In genomic region chr1:201190624-201191051, GRCh38 we compare ENCODE assay signal across 11 cellular contexts. TPM values are rescaled to one million over a fixed set of nuclear protein-coding genes. Genes with fewer than 3 reads are reported as not detected.
DNase-seq lines count a peak whose midpoint lies in the region; TF ChIP-seq lines count a peak whose summit lies in the region.
"Had no signal": no experiment of that assay in that cellular context is flagged by ENCODE, and none has a peak within 500 bp of the region (broad histone marks: within the 10 kb centered on the region; RNA-seq: fewer than 3 reads in every experiment).

Gene IGFN1 (plus strand): TSS chr1:201190824. CDS start chr1:201193294, 2,470 bp downstream.

- peak within 1 kb of the TSS; percentile 44 for H2AFZ ChIP-seq in osteoblast (ENCODE audit: low read length)
- H2AFZ ChIP-seq: parathyroid adenoma had no signal

- TF ChIP-seq POLR2A in NB4 (IDR thresholded peaks at IDR 0.05; ENCODE audit: extremely low read depth, insufficient read length): no peak
- no peak for TF ChIP-seq POLR2A in breast epithelium (IDR thresholded peaks at IDR 0.05)
- TF ChIP-seq POLR2A in Peyer's patch (IDR thresholded peaks at IDR 0.05): no peak

- intact Hi-C loops in breast epithelium (cut with DNase I; ENCODE audit: low total_unique reads): no loop called here

- no peak within 1 kb of the TSS for H3K4me3 ChIP-seq in NB4 (ENCODE audit: low read depth, low read length)
- no peak within 1 kb of the TSS for H3K4me3 ChIP-seq in breast epithelium
- H3K4me3 ChIP-seq in osteoblast (ENCODE audit: insufficient read depth, low read length): no peak within 1 kb of the TSS
- no peak within 1 kb of the TSS for H3K4me3 ChIP-seq in Peyer's patch

- H3K4me2 ChIP-seq in osteoblast (ENCODE audit: insufficient read depth, low read length): peak within 1 kb of the TSS; percentile 31

- H3K4me1 ChIP-seq in breast epithelium (no peaks in the 10 kb centered on the region), osteoblast (ENCODE audit: insufficient read depth, low read length) (peaks cover 19% of the 10 kb centered on the region), Peyer's patch (no peaks in the 10 kb centered on the region)
- H3K4me1 ChIP-seq: parathyroid adenoma had no signal

- H3K79me2 ChIP-seq in osteoblast (ENCODE audit: insufficient read depth, low read length): no peaks in the 10 kb centered on the region
- H3K79me2 ChIP-seq: parathyroid adenoma had no signal

- H4K20me1 ChIP-seq in osteoblast (ENCODE audit: insufficient read depth, low read length): no peaks in the 10 kb centered on the region

- H3K27ac ChIP-seq in breast epithelium (peak within 1 kb of the TSS; percentile 18 to 29), osteoblast (ENCODE audit: low read depth, low read length) (peak within 1 kb of the TSS; percentile 68), Peyer's patch (no peak within 1 kb of the TSS)
- H3K27ac ChIP-seq: parathyroid adenoma had no signal

- H3K27me3 ChIP-seq in breast epithelium (no peaks in the 10 kb centered on the region), osteoblast (ENCODE audit: insufficient read depth, low read length) (no peaks in the 10 kb centered on the region), Peyer's patch (no peaks in the 10 kb centered on the region)

- H3K9me3 ChIP-seq in breast epithelium (no peaks in the 10 kb centered on the region), osteoblast (ENCODE audit: low read depth, low read length) (no peaks in the 10 kb centered on the region), Peyer's patch (no peaks in the 10 kb centered on the region)

- TF ChIP-seq CTCF in NB4 (IDR thresholded peaks at IDR 0.05; ENCODE audit: low read depth, low read length) (no peak), breast epithelium (IDR thresholded peaks at IDR 0.05) (no peak), osteoblast (IDR thresholded peaks at IDR 0.05; ENCODE audit: extremely low read depth, low read depth, low read length) (no peak), Peyer's patch (IDR thresholded peaks at IDR 0.05) (no peak)

- DNase-seq in DMS153 (lab: John Stamatoyannopoulos, UW): peak; percentile 58
- DNase-seq in NB4 (ENCODE audit: low read depth): peak; percentile 11
- DNase-seq in breast epithelium (ENCODE audit: low spot score in 2 of 2): no peak
- no peak for DNase-seq in osteoblast (ENCODE audit: insufficient read length, low spot score, missing footprints)
- no peak for DNase-seq in NK-92 (lab: John Stamatoyannopoulos, UW; ENCODE audit: unreplicated experiment)
- no peak for DNase-seq in Peyer's patch
- DNase-seq in OCI-M1 (lab: John Stamatoyannopoulos, UW): no peak
- DNase-seq in NOMO-1 treated with DMSO at 0.1 percent for 48 hours (lab: John Stamatoyannopoulos, UW; ENCODE audit: unreplicated experiment): no peak
- DNase-seq: activated CD4-positive, alpha-beta memory T cell treated with anti-CD3 and anti-CD28 coated beads for 36 hours; NCI-H1694 treated with DMSO at 0.1 percent for 48 hours had no signal

- H3K36me3 ChIP-seq in breast epithelium (no peaks in the 10 kb centered on the region), osteoblast (ENCODE audit: insufficient read depth, low read length) (no peaks in the 10 kb centered on the region), Peyer's patch (no peaks in the 10 kb centered on the region)

RNA-seq across cellular contexts. Expression of gene IGFN1, which starts in this region (rescaled TPM):
- total RNA-seq in breast epithelium (1 to 10 TPM in 1 of 3 donors, under 1 TPM in 2; 0.33 to 1.3 (median 0.59) TPM), osteoblast (under 0.01 TPM in 2 replicates), Peyer's patch (not detected)
- total RNA-seq: activated CD4-positive, alpha-beta memory T cell treated with anti-CD3 and anti-CD28 coated beads for 36 hours had no signal

Comparison
In these comparisons a context has a peak if more than half of its experiments do, and no peak if none do; other contexts are left out.
1. DNase-seq: peak in DMS153 (single experiment) and NB4 (single experiment); none in breast epithelium (0 of 2), osteoblast (single experiment), NK-92 (single experiment), Peyer's patch (0 of 3), OCI-M1 (single experiment) and NOMO-1 treated with DMSO at 0.1 percent for 48 hours (single experiment).
2. H3K27ac ChIP-seq: peak in breast epithelium (2 of 2) and osteoblast (single experiment); none in Peyer's patch (0 of 4).